ENCODE assay signal across 17 cellular contexts in genomic region chr16:69618307-69618706, GRCh38. TPM values are rescaled to one million over a fixed set of nuclear protein-coding genes. Genes with fewer than 3 reads are reported as not detected.
DNase-seq lines count a peak whose midpoint lies in the region; TF ChIP-seq lines count a peak whose summit lies in the region.
"Had no signal": no experiment of that assay in that cellular context is flagged by ENCODE, and none has a peak within 500 bp of the region (broad histone marks: within the 10 kb centered on the region; RNA-seq: fewer than 3 reads in every experiment).

No MANE protein-coding gene starts in this region.

- H3K9me3 ChIP-seq in ascending aorta (no peaks in the 10 kb centered on the region), mesenchymal stem cell (ENCODE audit: control insufficient read depth, low read length) (no peaks in the 10 kb centered on the region), vagina (no peaks in the 10 kb centered on the region)

- no peak overlapping the region for H2BK5ac ChIP-seq in mesenchymal stem cell (ENCODE audit: low read depth, low read length, poor library complexity, severe bottlenecking)

- no peak overlapping the region for H3K23ac ChIP-seq in mesenchymal stem cell (ENCODE audit: low read length in 2 of 2)

- H2BK15ac ChIP-seq in mesenchymal stem cell (ENCODE audit: low read depth, poor library complexity, severe bottlenecking), result no peak overlapping the region

- intact Hi-C loops in ascending aorta (cut with DNase I) (loop anchor here (5.0 kb wide), 1 partner anchor 51 kb away; the partner anchor contains the start of gene NFAT5), vagina (cut with DNase I) (no loop called here)

- WGBS in mesenchymal stem cell, result 83% methylated on average over 1 of the region's 1 CpG

- DNase-seq in AG10803 (ENCODE audit: low read depth) (peak; percentile 18), ascending aorta (ENCODE audit: low spot score in 2 of 2) (no peak), fibroblast of the aortic adventitia (ENCODE audit: low read depth) (peak; percentile 40), mesenchymal stem cell (peak; percentile 40), vagina (ENCODE audit: extremely low spot score in 2 of 2) (no peak), GOT3 (lab: John Stamatoyannopoulos, UW) (no peak), D341Med (ENCODE audit: low spot score) (no peak), foreskin melanocyte (no peak)
- DNase-seq: ACHN; activated CD8-positive, alpha-beta memory T cell treated with anti-CD3 and anti-CD28 coated beads, Interleukin-2, amount 10 ng/mL, durations not matched to agents 7 days and 5 days; activated gamma-delta T cell; CD8-positive, alpha-beta memory T cell; natural killer cell; NCI-H1092 treated with DMSO at 0.1 percent for 48 hours; NCI-H345; SHP77 treated with DMSO at 0.1 percent for 48 hours; stimulated activated CD4-positive, alpha-beta T cell treated with anti-CD3 and anti-CD28 coated beads, Interleukin-1b, Interleukin-23, amount 100 ng/mL, for 48 hours had no signal

- H3K4ac ChIP-seq in mesenchymal stem cell (ENCODE audit: low read depth in 1 of 2, low read length in 2 of 2), result no peak overlapping the region

- H4K91ac ChIP-seq in mesenchymal stem cell (ENCODE audit: low read length), result no peak overlapping the region

- H3K4me1 ChIP-seq in ascending aorta (peaks cover 0 to 36% of the 10 kb centered on the region in 2 donors), mesenchymal stem cell (ENCODE audit: control insufficient read depth, insufficient read depth, low read depth, low read length) (peaks cover 4% of the 10 kb centered on the region), vagina (peaks cover 69% of the 10 kb centered on the region)

- no peaks in the 10 kb centered on the region for H3K79me1 ChIP-seq in mesenchymal stem cell (replicated peaks; ENCODE audit: low read length, poor library complexity, severe bottlenecking)

- H3K27me3 ChIP-seq in ascending aorta (no peaks in the 10 kb centered on the region), mesenchymal stem cell (ENCODE audit: control insufficient read depth in 1 of 2, insufficient read depth in 1 of 2, low read length in 2 of 2) (no peaks in the 10 kb centered on the region), vagina (no peaks in the 10 kb centered on the region)

- H3K4me2 ChIP-seq in mesenchymal stem cell (ENCODE audit: low read length, poor library complexity, severe bottlenecking), result no peak overlapping the region

- no peak overlapping the region for H4K8ac ChIP-seq in mesenchymal stem cell (ENCODE audit: low read length)

- no peak overlapping the region for H3K14ac ChIP-seq in mesenchymal stem cell (ENCODE audit: low read length in 2 of 2)

- H3K4me3 ChIP-seq in AG10803 (ENCODE audit: low read length) (no peak overlapping the region), ascending aorta (peak overlapping the region in 1 of 2 donors; percentile 8), fibroblast of the aortic adventitia (ENCODE audit: low read depth, low read length) (no peak overlapping the region), mesenchymal stem cell (ENCODE audit: insufficient read depth in 1 of 2, low read depth in 1 of 2, low read length in 2 of 2) (no peak overlapping the region), vagina (no peak overlapping the region)

- no peak overlapping the region for H3K18ac ChIP-seq in mesenchymal stem cell (ENCODE audit: low read depth in 1 of 2, low read length in 2 of 2)

- H2AFZ ChIP-seq in mesenchymal stem cell (ENCODE audit: low read depth, low read length), result no peak overlapping the region

- TF ChIP-seq CTCF in AG10803 (conservative IDR thresholded peaks at IDR 0.05; ENCODE audit: low read length) (no peak), ascending aorta (IDR thresholded peaks at IDR 0.05) (no peak), fibroblast of the aortic adventitia (IDR thresholded peaks at IDR 0.05; ENCODE audit: insufficient read depth, low read length) (no peak), vagina (IDR thresholded peaks at IDR 0.05) (no peak)

- no peak overlapping the region for H2BK12ac ChIP-seq in mesenchymal stem cell (ENCODE audit: low read length in 2 of 2)

- TF ChIP-seq POLR2A in vagina (IDR thresholded peaks at IDR 0.05), result no peak

- no peak overlapping the region for H2AK5ac ChIP-seq in mesenchymal stem cell (ENCODE audit: low read length, severe bottlenecking)

- H3K9ac ChIP-seq in mesenchymal stem cell (ENCODE audit: low read length), result no peak overlapping the region

- peak overlapping the region; percentile 52 to 64 for H3K27ac ChIP-seq in ascending aorta
- no peak overlapping the region for H3K27ac ChIP-seq in mesenchymal stem cell (ENCODE audit: low read length, poor library complexity, severe bottlenecking)
- no peak overlapping the region for H3K27ac ChIP-seq in vagina

- H3K36me3 ChIP-seq in ascending aorta (no peaks in the 10 kb centered on the region), mesenchymal stem cell (ENCODE audit: control insufficient read depth in 1 of 2, insufficient read depth in 2 of 2, low read depth in 1 of 2, low read length in 2 of 2) (peaks cover 9 to 15% of the 10 kb centered on the region in 2 experiments), vagina (no peaks in the 10 kb centered on the region)

- H2BK120ac ChIP-seq in mesenchymal stem cell (ENCODE audit: low read depth, low read length), result no peak overlapping the region

RNA-seq across cellular contexts. Expression of gene NFAT5, which starts 52.5 kb away (rescaled TPM):
- 48.9 TPM for total RNA-seq in ascending aorta
- total RNA-seq in fibroblast of the aortic adventitia (ENCODE audit: low replicate concordance), result 16.1 and 53.9 TPM in 2 replicates
- 30.9 TPM for polyA plus RNA-seq in mesenchymal stem cell (2013, experiment 1 of 2)
- 25.5 TPM for polyA plus RNA-seq in mesenchymal stem cell (2013, experiment 2 of 2)
- 63.8 TPM for total RNA-seq in vagina

Comparison
In these comparisons a context has a peak if more than half of its experiments do, and no peak if none do; other contexts are left out.
1. DNase-seq: peak in AG10803 (single experiment), fibroblast of the aortic adventitia (single experiment) and mesenchymal stem cell (single experiment); none in ascending aorta (0 of 2), vagina (0 of 2), GOT3 (single experiment), D341Med (single experiment) and foreskin melanocyte (single experiment).
2. H3K27ac ChIP-seq: peak in ascending aorta (2 of 2); none in mesenchymal stem cell (single experiment) and vagina (single experiment).